Comparison of ENCODE assay signal across 1 cellular context in the genomic region with DNA sequence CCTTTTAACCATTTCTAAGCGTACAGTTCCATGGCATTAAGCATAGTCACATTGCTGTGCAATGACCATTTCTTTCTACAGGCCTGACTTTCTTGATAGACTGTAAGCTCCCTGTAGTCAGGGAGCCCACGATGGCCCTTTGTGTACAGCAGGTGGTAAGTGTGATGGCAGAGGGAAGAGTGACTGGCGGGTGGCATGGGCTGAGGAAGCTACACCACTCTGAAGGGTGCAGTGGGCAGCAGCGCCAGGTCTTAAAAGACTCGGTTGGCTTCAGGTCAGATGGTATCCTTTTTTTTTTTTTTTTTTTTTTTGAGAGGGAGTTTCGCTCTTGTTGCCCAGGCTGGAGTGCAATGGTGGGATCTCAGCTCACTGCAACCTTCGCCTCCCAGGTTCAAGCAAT.
TF ChIP-seq lines count a peak whose summit lies in the region.

No MANE protein-coding gene starts in this region.

TF ChIP-seq in K562, 482 proteins besides CTCF, POLR2A, EP300 and RAD21 (continued from another document):
- TF ChIP-seq, protein P1, sequence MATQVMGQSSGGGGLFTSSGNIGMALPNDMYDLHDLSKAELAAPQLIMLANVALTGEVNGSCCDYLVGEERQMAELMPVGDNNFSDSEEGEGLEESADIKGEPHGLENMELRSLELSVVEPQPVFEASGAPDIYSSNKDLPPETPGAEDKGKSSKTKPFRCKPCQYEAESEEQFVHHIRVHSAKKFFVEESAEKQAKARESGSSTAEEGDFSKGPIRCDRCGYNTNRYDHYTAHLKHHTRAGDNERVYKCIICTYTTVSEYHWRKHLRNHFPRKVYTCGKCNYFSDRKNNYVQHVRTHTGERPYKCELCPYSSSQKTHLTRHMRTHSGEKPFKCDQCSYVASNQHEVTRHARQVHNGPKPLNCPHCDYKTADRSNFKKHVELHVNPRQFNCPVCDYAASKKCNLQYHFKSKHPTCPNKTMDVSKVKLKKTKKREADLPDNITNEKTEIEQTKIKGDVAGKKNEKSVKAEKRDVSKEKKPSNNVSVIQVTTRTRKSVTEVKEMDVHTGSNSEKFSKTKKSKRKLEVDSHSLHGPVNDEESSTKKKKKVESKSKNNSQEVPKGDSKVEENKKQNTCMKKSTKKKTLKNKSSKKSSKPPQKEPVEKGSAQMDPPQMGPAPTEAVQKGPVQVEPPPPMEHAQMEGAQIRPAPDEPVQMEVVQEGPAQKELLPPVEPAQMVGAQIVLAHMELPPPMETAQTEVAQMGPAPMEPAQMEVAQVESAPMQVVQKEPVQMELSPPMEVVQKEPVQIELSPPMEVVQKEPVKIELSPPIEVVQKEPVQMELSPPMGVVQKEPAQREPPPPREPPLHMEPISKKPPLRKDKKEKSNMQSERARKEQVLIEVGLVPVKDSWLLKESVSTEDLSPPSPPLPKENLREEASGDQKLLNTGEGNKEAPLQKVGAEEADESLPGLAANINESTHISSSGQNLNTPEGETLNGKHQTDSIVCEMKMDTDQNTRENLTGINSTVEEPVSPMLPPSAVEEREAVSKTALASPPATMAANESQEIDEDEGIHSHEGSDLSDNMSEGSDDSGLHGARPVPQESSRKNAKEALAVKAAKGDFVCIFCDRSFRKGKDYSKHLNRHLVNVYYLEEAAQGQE (CRISPR knock-in tag; IDR thresholded peaks at IDR 0.05; ENCODE audit: low read depth) = no peak
- TF ChIP-seq TBL1XR1 (IDR thresholded peaks at IDR 0.05; ENCODE audit: low read length in 2 of 2) (0 out of 4 replicates have a peak, but pooled peaks have one; percentile 10 to 35), ZNF184 (CRISPR knock-in tag; IDR thresholded peaks at IDR 0.05) (no peak), ZNF274 (IDR thresholded peaks at IDR 0.05; ENCODE audit: borderline replicate concordance, low read depth, low read length) (no peak), KLF10 (CRISPR knock-in tag; IDR thresholded peaks at IDR 0.05) (no peak)
- TF ChIP-seq, protein P2, sequence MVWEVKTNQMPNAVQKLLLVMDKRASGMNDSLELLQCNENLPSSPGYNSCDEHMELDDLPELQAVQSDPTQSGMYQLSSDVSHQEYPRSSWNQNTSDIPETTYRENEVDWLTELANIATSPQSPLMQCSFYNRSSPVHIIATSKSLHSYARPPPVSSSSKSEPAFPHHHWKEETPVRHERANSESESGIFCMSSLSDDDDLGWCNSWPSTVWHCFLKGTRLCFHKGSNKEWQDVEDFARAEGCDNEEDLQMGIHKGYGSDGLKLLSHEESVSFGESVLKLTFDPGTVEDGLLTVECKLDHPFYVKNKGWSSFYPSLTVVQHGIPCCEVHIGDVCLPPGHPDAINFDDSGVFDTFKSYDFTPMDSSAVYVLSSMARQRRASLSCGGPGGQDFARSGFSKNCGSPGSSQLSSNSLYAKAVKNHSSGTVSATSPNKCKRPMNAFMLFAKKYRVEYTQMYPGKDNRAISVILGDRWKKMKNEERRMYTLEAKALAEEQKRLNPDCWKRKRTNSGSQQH (CRISPR knock-in tag; IDR thresholded peaks at IDR 0.05) = no peak
- TF ChIP-seq, protein P3, sequence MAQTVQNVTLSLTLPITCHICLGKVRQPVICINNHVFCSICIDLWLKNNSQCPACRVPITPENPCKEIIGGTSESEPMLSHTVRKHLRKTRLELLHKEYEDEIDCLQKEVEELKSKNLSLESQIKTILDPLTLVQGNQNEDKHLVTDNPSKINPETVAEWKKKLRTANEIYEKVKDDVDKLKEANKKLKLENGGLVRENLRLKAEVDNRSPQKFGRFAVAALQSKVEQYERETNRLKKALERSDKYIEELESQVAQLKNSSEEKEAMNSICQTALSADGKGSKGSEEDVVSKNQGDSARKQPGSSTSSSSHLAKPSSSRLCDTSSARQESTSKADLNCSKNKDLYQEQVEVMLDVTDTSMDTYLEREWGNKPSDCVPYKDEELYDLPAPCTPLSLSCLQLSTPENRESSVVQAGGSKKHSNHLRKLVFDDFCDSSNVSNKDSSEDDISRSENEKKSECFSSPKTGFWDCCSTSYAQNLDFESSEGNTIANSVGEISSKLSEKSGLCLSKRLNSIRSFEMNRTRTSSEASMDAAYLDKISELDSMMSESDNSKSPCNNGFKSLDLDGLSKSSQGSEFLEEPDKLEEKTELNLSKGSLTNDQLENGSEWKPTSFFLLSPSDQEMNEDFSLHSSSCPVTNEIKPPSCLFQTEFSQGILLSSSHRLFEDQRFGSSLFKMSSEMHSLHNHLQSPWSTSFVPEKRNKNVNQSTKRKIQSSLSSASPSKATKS (CRISPR knock-in tag; IDR thresholded peaks at IDR 0.05) = no peak
- TF ChIP-seq, protein P4, sequence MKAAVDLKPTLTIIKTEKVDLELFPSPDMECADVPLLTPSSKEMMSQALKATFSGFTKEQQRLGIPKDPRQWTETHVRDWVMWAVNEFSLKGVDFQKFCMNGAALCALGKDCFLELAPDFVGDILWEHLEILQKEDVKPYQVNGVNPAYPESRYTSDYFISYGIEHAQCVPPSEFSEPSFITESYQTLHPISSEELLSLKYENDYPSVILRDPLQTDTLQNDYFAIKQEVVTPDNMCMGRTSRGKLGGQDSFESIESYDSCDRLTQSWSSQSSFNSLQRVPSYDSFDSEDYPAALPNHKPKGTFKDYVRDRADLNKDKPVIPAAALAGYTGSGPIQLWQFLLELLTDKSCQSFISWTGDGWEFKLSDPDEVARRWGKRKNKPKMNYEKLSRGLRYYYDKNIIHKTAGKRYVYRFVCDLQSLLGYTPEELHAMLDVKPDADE (conservative IDR thresholded peaks at IDR 0.05; ENCODE audit: control insufficient read depth, low read depth, low read length) = no peak
